Comparison of ENCODE assay signal across 14 cellular contexts in genomic region chr12:647039-647712, GRCh38. TPM values are rescaled to one million over a fixed set of nuclear protein-coding genes. Genes with fewer than 3 reads are reported as not detected.
DNase-seq lines count a peak whose midpoint lies in the region; ATAC-seq and FAIRE-seq lines count a peak whose summit lies in the region.
"Had no signal": no experiment of that assay in that cellular context is flagged by ENCODE, and none has a peak within 500 bp of the region (broad histone marks: within the 10 kb centered on the region; RNA-seq: fewer than 3 reads in every experiment).

No MANE protein-coding gene starts in this region.

- H3K36me3 ChIP-seq in rectal smooth muscle tissue (ENCODE audit: control insufficient read depth, insufficient read depth, low read length), result no peaks in the 10 kb centered on the region

- no peaks in the 10 kb centered on the region for H3K9me3 ChIP-seq in right cardiac atrium (ENCODE audit: control insufficient read depth, low read length)

- WGBS in right cardiac atrium, result 70% methylated on average over 7 of the region's 7 CpGs

- H3K27ac Mint-ChIP-seq in immature natural killer cell, result peak overlapping the region in 4 of 6 donors; percentile 4 to 74 (median 54)
- H3K27ac Mint-ChIP-seq in stimulated activated naive B cell treated with anti-CD40 and anti-IgM and Interleukin-4, amounts not matched to agents 10 μg/mL and 1 μg/mL and 100 μg/mL, for 72 hours, result no peak overlapping the region
- peak overlapping the region in 1 of 2 donors; percentile 40 for H3K27ac Mint-ChIP-seq in stimulated activated naive CD8-positive, alpha-beta T cell treated with anti-CD3 and anti-CD28 coated beads, Interleukin-15, amount 100 ng/mL, for 72 hours

- H3K9me3 Mint-ChIP-seq in immature natural killer cell, result no peaks in the 10 kb centered on the region
- peaks cover 6 to 8% of the 10 kb centered on the region in 2 donors for H3K9me3 Mint-ChIP-seq in stimulated activated naive B cell treated with anti-CD40 and anti-IgM and Interleukin-4, amounts not matched to agents 10 μg/mL and 1 μg/mL and 100 μg/mL, for 72 hours
- no peaks in the 10 kb centered on the region for H3K9me3 Mint-ChIP-seq in stimulated activated naive CD8-positive, alpha-beta T cell treated with anti-CD3 and anti-CD28 coated beads, Interleukin-15, amount 100 ng/mL, for 72 hours

- no peak overlapping the region for H3K4me3 Mint-ChIP-seq in immature natural killer cell
- H3K4me3 Mint-ChIP-seq in stimulated activated naive B cell treated with anti-CD40 and anti-IgM and Interleukin-4, amounts not matched to agents 10 μg/mL and 1 μg/mL and 100 μg/mL, for 72 hours, result no peak overlapping the region
- H3K4me3 Mint-ChIP-seq in stimulated activated naive CD8-positive, alpha-beta T cell treated with anti-CD3 and anti-CD28 coated beads, Interleukin-15, amount 100 ng/mL, for 72 hours, result no peak overlapping the region

- H3K27me3 ChIP-seq in right cardiac atrium (ENCODE audit: control insufficient read depth, insufficient read depth) (no peaks in the 10 kb centered on the region), rectal smooth muscle tissue (ENCODE audit: control insufficient read depth, insufficient read depth, low read length) (no peaks in the 10 kb centered on the region)

- no peak for FAIRE-seq in frontal cortex (lab: Jason Lieb, UNC)
- FAIRE-seq: urothelium cell line had no signal

- H3K4me1 ChIP-seq in right cardiac atrium (ENCODE audit: control insufficient read depth, insufficient read depth, low read length) (peaks cover 19% of the 10 kb centered on the region), rectal smooth muscle tissue (ENCODE audit: control insufficient read depth, insufficient read depth, low read length) (peaks cover 26% of the 10 kb centered on the region)

- no peak overlapping the region for H3K9ac ChIP-seq in rectal smooth muscle tissue (ENCODE audit: low read length)

- intact Hi-C loops in right cardiac atrium (cut with DNase I) (loop anchor here (5.0 to 10.0 kb wide), 5 partner anchors 60 to 168 kb away; partner anchors contain the start of gene WNK1 (in 3 of the 4)), Right ventricle myocardium superior (cut with DNase I) (loop anchor here (5.0 to 10.0 kb wide), 2 partner anchors 70 to 168 kb away; no protein-coding TSS in a partner anchor)

- DNase-seq in right cardiac atrium, result no peak
- no peak for DNase-seq in Right ventricle myocardium superior
- no peak for DNase-seq in immature natural killer cell
- DNase-seq in stimulated activated naive B cell treated with anti-CD40 and anti-IgM and Interleukin-4, amounts not matched to agents 10 μg/mL and 1 μg/mL and 100 μg/mL, for 72 hours, result no peak
- DNase-seq in frontal cortex (ENCODE audit: low spot score in 2 of 2), result no peak
- DNase-seq in stimulated activated naive CD8-positive, alpha-beta T cell treated with anti-CD3 and anti-CD28 coated beads, Interleukin-15, amount 100 ng/mL, for 72 hours, result no peak
- DNase-seq: DMS79 treated with DMSO at 0.1 percent for 48 hours, mesendoderm, NCI-H2081, retina had no signal

- H3K4me3 ChIP-seq in right cardiac atrium (ENCODE audit: low read length) (no peak overlapping the region), rectal smooth muscle tissue (ENCODE audit: low read length) (no peak overlapping the region)

- H3K36me3 Mint-ChIP-seq in immature natural killer cell, result peaks cover 0 to 7% (median 4%) of the 10 kb centered on the region in 3 donors
- peaks cover 8 to 19% of the 10 kb centered on the region in 2 donors for H3K36me3 Mint-ChIP-seq in stimulated activated naive B cell treated with anti-CD40 and anti-IgM and Interleukin-4, amounts not matched to agents 10 μg/mL and 1 μg/mL and 100 μg/mL, for 72 hours

- peaks cover 7 to 14% (median 13%) of the 10 kb centered on the region in 3 donors for H3K27me3 Mint-ChIP-seq in immature natural killer cell (ENCODE audit: low read depth in 3 of 3)
- H3K27me3 Mint-ChIP-seq in stimulated activated naive B cell treated with anti-CD40 and anti-IgM and Interleukin-4, amounts not matched to agents 10 μg/mL and 1 μg/mL and 100 μg/mL, for 72 hours, result no peaks in the 10 kb centered on the region
- H3K27me3 Mint-ChIP-seq in stimulated activated naive CD8-positive, alpha-beta T cell treated with anti-CD3 and anti-CD28 coated beads, Interleukin-15, amount 100 ng/mL, for 72 hours, result no peaks in the 10 kb centered on the region

- H3K27ac ChIP-seq in right cardiac atrium (ENCODE audit: low read length), result peak overlapping the region; percentile 97
- H3K27ac ChIP-seq in rectal smooth muscle tissue (ENCODE audit: low read depth, low read length), result peak overlapping the region; percentile 28
- H3K27ac ChIP-seq: HL-60 had no signal

- H3K4me1 Mint-ChIP-seq in immature natural killer cell, result peaks cover 22 to 31% of the 10 kb centered on the region in 2 donors
- peaks cover 27 to 77% of the 10 kb centered on the region in 2 donors for H3K4me1 Mint-ChIP-seq in stimulated activated naive B cell treated with anti-CD40 and anti-IgM and Interleukin-4, amounts not matched to agents 10 μg/mL and 1 μg/mL and 100 μg/mL, for 72 hours
- peaks cover 45% of the 10 kb centered on the region for H3K4me1 Mint-ChIP-seq in stimulated activated naive CD8-positive, alpha-beta T cell treated with anti-CD3 and anti-CD28 coated beads, Interleukin-15, amount 100 ng/mL, for 72 hours

- ATAC-seq in right cardiac atrium (no peak), Right ventricle myocardium superior (ENCODE audit: poor library complexity) (no peak), GM21619 (IDR thresholded peaks at IDR 0.05; ENCODE audit: unreplicated experiment) (no peak)
- ATAC-seq in stimulated activated naive B cell treated with anti-CD40 and anti-IgM and Interleukin-4, amounts not matched to agents 10 μg/mL and 1 μg/mL and 100 μg/mL, for 72 hours (replicated peaks), result no peak
- no peak for ATAC-seq in stimulated activated naive CD8-positive, alpha-beta T cell treated with anti-CD3 and anti-CD28 coated beads, Interleukin-15, amount 100 ng/mL, for 72 hours

RNA-seq across cellular contexts. Expression of gene NINJ2, which starts 16.1 kb away (rescaled TPM):
- total RNA-seq in right cardiac atrium, result 1 to 10 TPM; 3.6 to 7.4 (median 5.5) TPM
- 5.9 TPM for polyA plus RNA-seq in right cardiac atrium
- total RNA-seq in Right ventricle myocardium superior, result 12.6 TPM
- 10 to 100 TPM; 18.2 to 42.3 (median 25.7) TPM for polyA plus RNA-seq in immature natural killer cell
- total RNA-seq in frontal cortex, result 2.9 TPM
